In the genomic region with DNA sequence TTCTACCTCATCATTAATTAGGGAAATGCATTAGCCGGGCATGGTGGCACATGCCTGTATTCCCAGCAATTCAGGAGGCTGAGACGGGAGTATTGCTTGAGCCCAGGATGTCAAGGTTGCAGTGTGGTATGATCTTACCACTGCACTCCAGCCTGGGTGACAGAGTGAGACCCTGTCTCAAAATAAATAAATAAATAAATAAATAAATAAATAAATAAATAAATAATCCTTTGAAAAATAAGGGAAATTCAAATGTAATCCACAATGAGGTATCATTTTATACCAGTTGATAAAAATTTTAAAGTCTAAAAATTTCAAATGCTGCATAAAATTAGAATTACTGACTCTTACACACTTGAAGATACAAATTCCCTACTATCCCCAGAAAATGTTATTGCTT, we compare ENCODE assay signal across 27 cellular contexts.
"Had no signal": no experiment of that assay in that cellular context is flagged by ENCODE, and none has a peak within 500 bp of the region (broad histone marks: within the 10 kb centered on the region; RNA-seq: fewer than 3 reads in every experiment).

No MANE protein-coding gene starts in this region.

- H3K27ac ChIP-seq: colonic mucosa, coronary artery, dorsolateral prefrontal cortex, epithelial cell of prostate, esophagus muscularis mucosa, esophagus squamous epithelium, foreskin keratinocyte, gastrocnemius medialis, gastroesophageal sphincter, heart left ventricle, heart right ventricle, hepatocyte had no signal

- H3K4me1 ChIP-seq: colonic mucosa, gastrocnemius medialis, heart right ventricle had no signal

- H3K4me2 ChIP-seq: hepatocyte had no signal

- H3K27me3 ChIP-seq: colonic mucosa, dorsolateral prefrontal cortex, esophagus muscularis mucosa, esophagus squamous epithelium, foreskin keratinocyte, gastrocnemius medialis, gastroesophageal sphincter, heart left ventricle, heart right ventricle, hepatocyte had no signal

- ATAC-seq: effector memory CD8-positive, alpha-beta T cell; esophagus mucosa; foreskin keratinocyte; gastrocnemius medialis; gastroesophageal sphincter; heart left ventricle; heart right ventricle had no signal

- H3K36me3 ChIP-seq: colonic mucosa, esophagus muscularis mucosa, gastrocnemius medialis, heart left ventricle, heart right ventricle had no signal

- H3K9me3 ChIP-seq: colonic mucosa, esophagus muscularis mucosa, esophagus squamous epithelium, gastrocnemius medialis had no signal

- H3K4me3 ChIP-seq: colonic mucosa, coronary artery, dorsolateral prefrontal cortex, esophagus muscularis mucosa, esophagus squamous epithelium, gastrocnemius medialis, gastroesophageal sphincter, heart left ventricle, heart right ventricle, hepatocyte had no signal

- DNase-seq: colonic mucosa; cortex of kidney; dermis blood vessel endothelial cell; dorsolateral prefrontal cortex; effector CD4-positive, alpha-beta T cell; effector CD8-positive, alpha-beta T cell; effector memory CD4-positive, alpha-beta T cell; effector memory CD8-positive, alpha-beta T cell; erythroblast; esophagus squamous epithelium; foreskin fibroblast; foreskin keratinocyte; foreskin melanocyte; gastrocnemius medialis; glutamatergic neuron; head of caudate nucleus; heart left ventricle; heart right ventricle had no signal

- FAIRE-seq: endometrium, endothelial cell of umbilical vein, frontal cortex had no signal
